Comparison of ENCODE assay signal across 23 cellular contexts in the genomic region with DNA sequence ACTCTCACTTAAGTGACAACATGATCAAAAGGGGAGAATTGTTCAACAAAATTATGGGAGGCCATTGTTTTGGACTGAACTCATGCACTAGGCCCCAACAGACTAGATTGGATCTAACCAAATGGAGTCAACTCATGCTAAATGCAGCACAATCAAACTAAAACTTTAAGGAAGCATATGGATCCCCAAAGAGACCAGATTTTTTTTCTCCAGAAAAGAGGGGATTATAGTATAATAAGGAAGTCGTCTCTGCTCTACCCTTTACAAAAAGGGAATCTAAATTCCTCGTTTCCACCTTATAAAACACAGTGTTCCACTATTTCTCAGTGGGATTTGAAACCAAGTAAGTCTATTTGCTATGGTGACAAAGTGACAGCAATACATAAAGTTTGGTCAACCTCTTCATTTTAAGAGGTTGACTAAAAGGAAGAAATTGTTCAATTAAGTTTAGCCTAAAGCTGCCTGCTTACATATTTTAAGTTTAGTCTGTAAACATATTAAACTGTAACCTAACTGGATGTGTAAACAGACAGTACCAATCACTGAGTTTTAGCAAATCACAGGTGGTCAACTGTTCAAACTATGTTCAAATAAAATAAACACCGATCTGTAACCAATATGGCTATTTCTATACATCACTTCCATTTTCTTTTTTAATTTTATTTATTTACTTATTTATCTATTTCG.
"Had no signal": no experiment of that assay in that cellular context is flagged by ENCODE, and none has a peak within 500 bp of the region (broad histone marks: within the 10 kb centered on the region; RNA-seq: fewer than 3 reads in every experiment).

No MANE protein-coding gene starts in this region.

- ATAC-seq: naive thymus-derived CD8-positive, alpha-beta T cell; T-helper 17 cell had no signal

- H3K9ac ChIP-seq: neural progenitor cell had no signal

- H3K4me1 Mint-ChIP-seq: activated CD4-positive, alpha-beta memory T cell treated with anti-CD3 and anti-CD28 coated beads, Interleukin-2, amount 10 ng/mL, durations not matched to agents 7 days and 5 days; activated CD4-positive, alpha-beta T cell treated with anti-CD3 and anti-CD28 coated beads, Interleukin-2, amount 10 ng/mL, durations not matched to agents 24 days and 14 days; brain; neural progenitor cell; T-helper 17 cell had no signal

- H3K36me3 ChIP-seq: esophagus muscularis mucosa, gastroesophageal sphincter, heart left ventricle, lower lobe of right lung, neural progenitor cell, prostate gland, thyroid gland, upper lobe of right lung had no signal

- H3K27ac ChIP-seq: neural progenitor cell, thyroid gland had no signal

- H3K9me3 ChIP-seq: esophagus muscularis mucosa, gastroesophageal sphincter, heart left ventricle, lower lobe of right lung, prostate gland, thyroid gland, upper lobe of right lung had no signal

- H2AFZ ChIP-seq: neural progenitor cell had no signal

- H3K27me3 Mint-ChIP-seq: activated CD4-positive, alpha-beta T cell treated with anti-CD3 and anti-CD28 coated beads, Interleukin-2, amount 10 ng/mL, durations not matched to agents 24 days and 14 days; brain; naive thymus-derived CD8-positive, alpha-beta T cell; T-helper 17 cell had no signal

- DNase-seq: activated CD4-positive, alpha-beta memory T cell treated with anti-CD3 and anti-CD28 coated beads, Interleukin-2, amount 10 ng/mL, durations not matched to agents 7 days and 5 days; activated CD4-positive, alpha-beta T cell treated with anti-CD3 and anti-CD28 coated beads, Interleukin-2, amount 10 ng/mL, durations not matched to agents 24 days and 14 days; activated gamma-delta T cell; activated naive CD4-positive, alpha-beta T cell treated with anti-CD3 and anti-CD28 coated beads, Interleukin-2, amount 50 U/mL, for 16 hours; aorta; central memory CD4-positive, alpha-beta T cell; effector memory CD4-positive, alpha-beta T cell; heart left ventricle; lower lobe of right lung; naive thymus-derived CD8-positive, alpha-beta T cell; right cardiac atrium; stimulated activated CD4-positive, alpha-beta T cell treated with anti-CD3 and anti-CD28 coated beads, Interleukin-4, amount 100 ng/mL, for 24 hours; stimulated activated naive CD4-positive, alpha-beta T cell treated with Interleukin-2 at 50 U/mL for 16 hours; SW 1271; T-helper 17 cell; thyroid gland; upper lobe of right lung had no signal

- H3K4me1 ChIP-seq: neural progenitor cell, prostate gland, upper lobe of right lung had no signal

- H3K36me3 Mint-ChIP-seq: brain; naive thymus-derived CD8-positive, alpha-beta T cell; neural progenitor cell had no signal

- H3K4me3 Mint-ChIP-seq: activated CD4-positive, alpha-beta memory T cell treated with anti-CD3 and anti-CD28 coated beads, Interleukin-2, amount 10 ng/mL, durations not matched to agents 7 days and 5 days; activated CD4-positive, alpha-beta T cell treated with anti-CD3 and anti-CD28 coated beads, Interleukin-2, amount 10 ng/mL, durations not matched to agents 24 days and 14 days; activated T-helper 1 cell treated with anti-CD3 and anti-CD28 coated beads, Interleukin-12 subunit alpha, Interleukin-12 subunit beta, Interleukin-2, Interleukin-4 antibody, amounts not matched to agents 30 ng/mL and 10 ng/mL and 1 ng/mL, durations not matched to agents 14 hours and 24 hours and 36 hours; brain; naive thymus-derived CD8-positive, alpha-beta T cell; neural progenitor cell; T-helper 17 cell had no signal

- H3K4me3 ChIP-seq: esophagus muscularis mucosa, gastroesophageal sphincter, heart left ventricle, lower lobe of right lung, neural progenitor cell, prostate gland, thyroid gland, upper lobe of right lung had no signal

- H3K4me2 ChIP-seq: neural progenitor cell had no signal

- H3K9me3 Mint-ChIP-seq: activated CD4-positive, alpha-beta memory T cell treated with anti-CD3 and anti-CD28 coated beads, Interleukin-2, amount 10 ng/mL, durations not matched to agents 7 days and 5 days; activated CD4-positive, alpha-beta T cell treated with anti-CD3 and anti-CD28 coated beads, Interleukin-2, amount 10 ng/mL, durations not matched to agents 24 days and 14 days; activated T-helper 1 cell treated with anti-CD3 and anti-CD28 coated beads, Interleukin-12 subunit alpha, Interleukin-12 subunit beta, Interleukin-2, Interleukin-4 antibody, amounts not matched to agents 30 ng/mL and 10 ng/mL and 1 ng/mL, durations not matched to agents 14 hours and 24 hours and 36 hours had no signal

- H3K27ac Mint-ChIP-seq: activated CD4-positive, alpha-beta memory T cell treated with anti-CD3 and anti-CD28 coated beads, Interleukin-2, amount 10 ng/mL, durations not matched to agents 7 days and 5 days; activated CD4-positive, alpha-beta T cell treated with anti-CD3 and anti-CD28 coated beads, Interleukin-2, amount 10 ng/mL, durations not matched to agents 24 days and 14 days; activated T-helper 1 cell treated with anti-CD3 and anti-CD28 coated beads, Interleukin-12 subunit alpha, Interleukin-12 subunit beta, Interleukin-2, Interleukin-4 antibody, amounts not matched to agents 30 ng/mL and 10 ng/mL and 1 ng/mL, durations not matched to agents 14 hours and 24 hours and 36 hours; naive thymus-derived CD8-positive, alpha-beta T cell; neural progenitor cell; T-helper 17 cell had no signal

- H3K27me3 ChIP-seq: esophagus muscularis mucosa, gastroesophageal sphincter, heart left ventricle, neural progenitor cell, thyroid gland, upper lobe of right lung had no signal
